Comparison of ENCODE assay signal across 1 cellular context in the genomic region with DNA sequence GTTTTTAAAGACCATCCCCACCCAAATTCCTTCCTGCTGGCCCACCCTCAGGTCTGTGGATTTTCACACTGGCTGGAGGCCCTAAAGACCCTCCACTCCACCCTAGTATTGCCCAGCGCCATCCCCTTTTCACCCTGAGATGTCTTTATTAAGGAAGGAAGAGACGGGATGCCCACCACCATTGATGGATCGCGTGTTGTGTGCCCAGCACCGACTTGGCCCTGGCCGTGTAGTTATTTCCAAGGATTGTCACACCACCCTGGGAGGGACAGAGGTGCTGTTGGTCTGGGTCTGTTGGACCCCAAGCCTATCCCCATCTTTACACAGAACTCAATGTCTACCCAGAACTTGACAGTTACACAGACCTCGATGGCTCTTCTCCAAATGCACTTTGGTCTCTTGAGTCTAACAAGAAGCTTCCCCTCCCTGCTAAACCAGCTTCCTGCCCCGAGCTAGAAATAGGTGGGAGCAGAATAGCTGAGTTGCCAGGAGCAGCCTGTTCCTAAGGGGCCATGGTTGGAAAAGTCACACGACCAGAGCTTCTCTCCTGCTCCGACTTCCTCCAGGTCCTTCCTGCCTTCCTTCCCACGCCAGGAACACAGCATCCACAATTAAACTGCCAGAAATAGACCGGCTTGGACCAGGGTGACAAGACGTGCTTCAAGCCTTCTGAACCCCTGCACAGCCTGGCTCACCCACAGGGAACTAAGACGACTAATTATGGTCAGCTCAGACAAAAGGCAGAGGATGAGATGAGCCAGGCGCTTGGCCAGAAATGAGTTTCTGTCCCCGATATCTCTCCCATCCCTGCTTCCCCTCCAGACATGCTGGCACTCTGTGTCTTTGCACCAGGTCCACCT.
TF ChIP-seq lines count a peak whose summit lies in the region.

No MANE protein-coding gene starts in this region.

TF ChIP-seq in HepG2, 621 proteins besides CTCF, POLR2A, EP300 and RAD21:
- TF ChIP-seq, protein P1, sequence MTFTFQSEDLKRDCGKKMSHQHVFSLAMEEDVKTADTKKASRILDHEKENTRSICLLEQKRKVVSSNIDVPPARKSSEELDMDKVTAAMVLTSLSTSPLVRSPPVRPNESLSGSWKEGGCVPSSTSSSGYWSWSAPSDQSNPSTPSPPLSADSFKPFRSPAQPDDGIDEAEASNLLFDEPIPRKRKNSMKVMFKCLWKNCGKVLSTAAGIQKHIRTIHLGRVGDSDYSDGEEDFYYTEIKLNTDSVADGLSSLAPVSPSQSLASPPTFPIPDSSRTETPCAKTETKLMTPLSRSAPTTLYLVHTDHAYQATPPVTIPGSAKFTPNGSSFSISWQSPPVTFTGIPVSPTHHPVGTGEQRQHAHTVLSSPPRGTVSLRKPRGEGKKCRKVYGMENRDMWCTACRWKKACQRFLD (CRISPR knock-in tag; IDR thresholded peaks at IDR 0.05; ENCODE audit: borderline replicate concordance), result no peak
- TF ChIP-seq ARHGAP35 (CRISPR knock-in tag; IDR thresholded peaks at IDR 0.05; ENCODE audit: borderline replicate concordance) (no peak), FOXA1 (IDR thresholded peaks at IDR 0.05) (no peak), FOXA1 (CRISPR knock-in tag; IDR thresholded peaks at IDR 0.05) (no peak), ZEB1 (IDR thresholded peaks at IDR 0.05; ENCODE audit: insufficient replicate concordance, low read depth) (no peak), DNMT1 (CRISPR knock-in tag; IDR thresholded peaks at IDR 0.05) (no peak), ERF (CRISPR knock-in tag; IDR thresholded peaks at IDR 0.05) (no peak), ZNF451 (CRISPR knock-in tag; IDR thresholded peaks at IDR 0.05) (no peak), ZNF879 (CRISPR knock-in tag; IDR thresholded peaks at IDR 0.05) (no peak)
